1 cellular context compared by ENCODE assay signal in the genomic region with DNA sequence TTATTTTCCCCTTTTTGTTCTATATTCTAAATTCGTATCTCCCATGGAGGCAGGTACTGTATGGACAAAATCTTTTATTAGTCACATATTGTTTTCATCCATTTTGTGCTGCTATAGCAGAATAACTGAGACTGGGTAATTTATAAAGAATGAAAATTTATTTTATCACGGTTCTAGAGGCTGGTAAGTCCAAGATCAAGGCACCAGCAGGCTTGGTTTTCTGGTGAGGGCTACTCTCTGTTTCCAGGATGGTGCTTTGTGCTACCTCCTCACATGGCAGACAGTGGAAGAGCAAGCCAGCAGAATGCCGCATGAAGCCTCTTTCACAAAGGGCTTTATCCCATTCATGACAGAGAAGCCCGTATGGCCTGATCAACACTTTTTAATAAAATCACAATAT.
TF ChIP-seq lines count a peak whose summit lies in the region.

No MANE protein-coding gene starts in this region.

TF ChIP-seq in HepG2, 621 proteins besides CTCF, POLR2A, EP300 and RAD21:
- TF ChIP-seq ZNF564 (CRISPR knock-in tag; IDR thresholded peaks at IDR 0.05) (peak; percentile 95; the same call in 1 of the 2 replicates), SMAD3 (CRISPR knock-in tag; IDR thresholded peaks at IDR 0.05) (no peak)
